26 cellular contexts compared by ENCODE assay signal in the genomic region with DNA sequence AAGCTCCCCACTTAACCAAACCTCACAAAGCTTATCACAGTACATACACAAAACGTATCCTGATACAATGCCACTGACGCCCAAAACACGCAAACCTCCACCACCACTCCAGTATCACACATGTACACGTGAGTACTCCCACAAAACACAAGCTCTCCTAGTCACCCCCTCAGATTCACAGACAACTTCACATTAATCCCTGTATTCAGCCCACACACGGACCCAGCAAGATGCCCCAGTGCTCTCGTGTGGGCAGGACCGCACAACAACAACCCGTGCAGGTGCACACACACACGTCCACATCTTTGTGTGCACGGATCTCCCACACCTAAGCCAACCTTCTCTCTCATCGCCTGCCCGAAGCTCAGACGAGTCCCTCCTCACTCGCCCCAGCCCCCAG. TPM values are rescaled to one million over a fixed set of nuclear protein-coding genes. Genes with fewer than 3 reads are reported as not detected.
"Had no signal": no experiment of that assay in that cellular context is flagged by ENCODE, and none has a peak within 500 bp of the region (broad histone marks: within the 10 kb centered on the region; RNA-seq: fewer than 3 reads in every experiment).

No MANE protein-coding gene starts in this region.

- H3K4me1 ChIP-seq: esophagus muscularis mucosa, gastrocnemius medialis, heart right ventricle, left lung, lower lobe of right lung had no signal

- H3K4me3 ChIP-seq: coronary artery, dorsolateral prefrontal cortex, esophagus muscularis mucosa, gastrocnemius medialis, heart right ventricle, left lung, lower lobe of right lung, mucosa of descending colon had no signal

- H3K4me3 Mint-ChIP-seq: mesothelial cell of epicardium, naive B cell had no signal

- H3K4me1 Mint-ChIP-seq: naive B cell had no signal

- ATAC-seq: gastrocnemius medialis, heart right ventricle, left cardiac atrium, left lung, left ventricle myocardium superior, lower lobe of right lung, mucosa of descending colon had no signal

- DNase-seq: dermis blood vessel endothelial cell; dorsolateral prefrontal cortex; effector CD4-positive, alpha-beta T cell; effector memory CD4-positive, alpha-beta T cell; foreskin fibroblast; foreskin melanocyte; gastrocnemius medialis; glutamatergic neuron; head of caudate nucleus; heart right ventricle; hippocampal formation; left cardiac atrium; left lung; left ventricle myocardium superior; lower lobe of right lung; mesenchymal stem cell; naive B cell had no signal

- H3K36me3 ChIP-seq: esophagus muscularis mucosa, gastrocnemius medialis, heart right ventricle, left lung, lower lobe of right lung had no signal

- H3K27ac Mint-ChIP-seq: mesothelial cell of epicardium, naive B cell had no signal

- H3K9me3 ChIP-seq: esophagus muscularis mucosa, gastrocnemius medialis, heart right ventricle, left lung, lower lobe of right lung, mucosa of descending colon had no signal

- H3K36me3 Mint-ChIP-seq: mesothelial cell of epicardium, naive B cell had no signal

- H3K27ac ChIP-seq: coronary artery, dorsolateral prefrontal cortex, esophagus muscularis mucosa, gastrocnemius medialis, heart right ventricle, left lung, lower lobe of right lung had no signal

- H3K9me3 Mint-ChIP-seq: mesothelial cell of epicardium, naive B cell had no signal

RNA-seq across cellular contexts. Expression of gene PADI1, which starts 17.6 kb away (rescaled TPM):
- total RNA-seq: endothelial cell of umbilical vein, gastrocnemius medialis, heart right ventricle, left cardiac atrium, left lung, left ventricle myocardium superior, lower lobe of right lung, mesenteric fat pad, mesothelial cell of epicardium had no signal

RNA-seq across cellular contexts. Expression of gene PADI3, which starts 26.3 kb away (rescaled TPM):
- total RNA-seq: dermis blood vessel endothelial cell, dorsolateral prefrontal cortex, endothelial cell of umbilical vein, epithelial cell of proximal tubule, esophagus muscularis mucosa, gastrocnemius medialis, glomerular endothelial cell, heart right ventricle, left cardiac atrium, left lung, left ventricle myocardium superior, lower lobe of right lung, mesenteric fat pad, mesothelial cell of epicardium, myocyte had no signal
- polyA plus RNA-seq: endothelial cell of umbilical vein, heart right ventricle had no signal
